9 cellular contexts compared by ENCODE assay signal in genomic region chr19:8342684-8343482, GRCh38. TPM values are rescaled to one million over a fixed set of nuclear protein-coding genes. Genes with fewer than 3 reads are reported as not detected.
DNase-seq lines count a peak whose midpoint lies in the region; ATAC-seq, FAIRE-seq and TF ChIP-seq lines count a peak whose summit lies in the region.
"Had no signal": no experiment of that assay in that cellular context is flagged by ENCODE, and none has a peak within 500 bp of the region (broad histone marks: within the 10 kb centered on the region; RNA-seq: fewer than 3 reads in every experiment).

Gene KANK3 (minus strand): TSS chr19:8343262. CDS start chr19:8337828, 5,434 bp downstream.

- no peaks in the 10 kb centered on the region for H3K9me3 Mint-ChIP-seq in neural progenitor cell
- no peaks in the 10 kb centered on the region for H3K9me3 Mint-ChIP-seq in stimulated activated naive CD8-positive, alpha-beta T cell treated with anti-CD3 and anti-CD28 coated beads, Interleukin-15, amount 100 ng/mL, for 72 hours

- H3K9me2 ChIP-seq in Karpas-422 (replicated peaks; ENCODE audit: insufficient read depth, low read length): no peaks in the 10 kb centered on the region

- H3K36me3 ChIP-seq in Karpas-422 (ENCODE audit: insufficient read depth, low read length) (no peaks in the 10 kb centered on the region), SJCRH30 (no peaks in the 10 kb centered on the region), neural progenitor cell (no peaks in the 10 kb centered on the region)

- H3K4me3 ChIP-seq in Karpas-422 (ENCODE audit: low read length) (peak within 1 kb of the TSS; percentile 38; the same call in 1 of the 2 replicates), SJCRH30 (no peak within 1 kb of the TSS), neural progenitor cell (peak within 1 kb of the TSS; percentile 43)

- H4K20me1 ChIP-seq in Karpas-422 (ENCODE audit: insufficient read depth, low read depth, low read length) (no peaks in the 10 kb centered on the region), neural progenitor cell (ENCODE audit: low read depth) (peaks cover 3% of the 10 kb centered on the region)

- H3K27me3 Mint-ChIP-seq in neural progenitor cell (ENCODE audit: insufficient read depth, low read depth): peaks cover 28% of the 10 kb centered on the region
- peaks cover 35% of the 10 kb centered on the region for H3K27me3 Mint-ChIP-seq in stimulated activated naive CD8-positive, alpha-beta T cell treated with anti-CD3 and anti-CD28 coated beads, Interleukin-15, amount 100 ng/mL, for 72 hours

- H3K27ac ChIP-seq in Karpas-422 (ENCODE audit: low read length): no peak within 1 kb of the TSS
- no peak within 1 kb of the TSS for H3K27ac ChIP-seq in SJCRH30
- H3K27ac ChIP-seq in neural progenitor cell: no peak within 1 kb of the TSS
- H3K27ac ChIP-seq: VCaP had no signal

- H3K36me3 Mint-ChIP-seq in neural progenitor cell: no peaks in the 10 kb centered on the region

- H3K9ac ChIP-seq in Karpas-422 (ENCODE audit: low read length): no peak within 1 kb of the TSS
- H3K9ac ChIP-seq in neural progenitor cell: no peak within 1 kb of the TSS

- no peak for TF ChIP-seq CTCF in neural progenitor cell (IDR thresholded peaks at IDR 0.05)

- no peaks in the 10 kb centered on the region for H3K9me3 ChIP-seq in Karpas-422 (ENCODE audit: low read length)
- H3K9me3 ChIP-seq in SJCRH30 (replicated peaks): no peaks in the 10 kb centered on the region
- H3K9me3 ChIP-seq in neural progenitor cell (ENCODE audit: low read depth): no peaks in the 10 kb centered on the region

- H3F3A ChIP-seq in neural progenitor cell (ENCODE audit: low read depth): peaks cover 11% of the 10 kb centered on the region

- DNase-seq in COLO668 (lab: John Stamatoyannopoulos, UW; ENCODE audit: unreplicated experiment): peak; percentile 64
- DNase-seq in Karpas-422: peak; percentile 98
- DNase-seq in SJCRH30: peak; percentile 87 to 91
- DNase-seq in activated naive CD4-positive, alpha-beta T cell treated with Interleukin-2 at 50 U/mL for 16 hours: peak; percentile 95
- DNase-seq in frontal cortex (ENCODE audit: low spot score in 2 of 2): peak; percentile 91 to 95
- peak; percentile 97 for DNase-seq in neural progenitor cell (ENCODE audit: low spot score)
- DNase-seq in stimulated activated naive CD8-positive, alpha-beta T cell treated with anti-CD3 and anti-CD28 coated beads, Interleukin-15, amount 100 ng/mL, for 72 hours: peak; percentile 93 to 95

- H3K4me2 ChIP-seq in Karpas-422 (ENCODE audit: low read depth, low read length, poor library complexity, severe bottlenecking) (peak within 1 kb of the TSS; percentile 59), neural progenitor cell (peak within 1 kb of the TSS; percentile 63)

- peak; percentile 86 for ATAC-seq in GM21447 (IDR thresholded peaks at IDR 0.05; ENCODE audit: unreplicated experiment)
- ATAC-seq in stimulated activated naive CD8-positive, alpha-beta T cell treated with anti-CD3 and anti-CD28 coated beads, Interleukin-15, amount 100 ng/mL, for 72 hours: peak; percentile 100

- peaks cover 6% of the 10 kb centered on the region for H3K4me1 ChIP-seq in Karpas-422 (ENCODE audit: low read length)
- H3K4me1 ChIP-seq in SJCRH30: peaks cover 10% of the 10 kb centered on the region; the same call in 1 of the 2 replicates
- no peaks in the 10 kb centered on the region for H3K4me1 ChIP-seq in neural progenitor cell

- H3K27ac Mint-ChIP-seq in neural progenitor cell: no peak within 1 kb of the TSS
- peak within 1 kb of the TSS; percentile 62 to 75 for H3K27ac Mint-ChIP-seq in stimulated activated naive CD8-positive, alpha-beta T cell treated with anti-CD3 and anti-CD28 coated beads, Interleukin-15, amount 100 ng/mL, for 72 hours

- no peak for FAIRE-seq in frontal cortex (lab: Jason Lieb, UNC)

- H2AFZ ChIP-seq in Karpas-422 (ENCODE audit: low read length): no peak within 1 kb of the TSS
- no peak within 1 kb of the TSS for H2AFZ ChIP-seq in neural progenitor cell (replicated peaks)

- peaks cover 9% of the 10 kb centered on the region for H3K4me1 Mint-ChIP-seq in neural progenitor cell
- H3K4me1 Mint-ChIP-seq in stimulated activated naive CD8-positive, alpha-beta T cell treated with anti-CD3 and anti-CD28 coated beads, Interleukin-15, amount 100 ng/mL, for 72 hours: peaks cover 27% of the 10 kb centered on the region

- peak within 1 kb of the TSS; percentile 71 for H3K4me3 Mint-ChIP-seq in neural progenitor cell
- H3K4me3 Mint-ChIP-seq in stimulated activated naive CD8-positive, alpha-beta T cell treated with anti-CD3 and anti-CD28 coated beads, Interleukin-15, amount 100 ng/mL, for 72 hours: peak within 1 kb of the TSS; percentile 83 to 90

- H3K79me2 ChIP-seq in Karpas-422 (ENCODE audit: low read length): no peaks in the 10 kb centered on the region
- H3K79me2 ChIP-seq in neural progenitor cell (ENCODE audit: low read depth): no peaks in the 10 kb centered on the region

- H3K27me3 ChIP-seq in Karpas-422 (ENCODE audit: low read length): no peaks in the 10 kb centered on the region
- no peaks in the 10 kb centered on the region for H3K27me3 ChIP-seq in SJCRH30
- H3K27me3 ChIP-seq in neural progenitor cell: peaks cover 67% of the 10 kb centered on the region

RNA-seq across cellular contexts. Expression of gene KANK3, which starts in this region (rescaled TPM):
- 1.2 TPM in 1 of 2 replicates, not detected in the other for total RNA-seq in Karpas-422 (2014; rRNA removed; shearing (Covaris generic); ENCODE audit: low replicate concordance)
- 0.04 TPM in 1 of 2 replicates, not detected in the other for total RNA-seq in SJCRH30 (2014; rRNA removed; shearing (Covaris generic))
- total RNA-seq in frontal cortex: 2.4 TPM
- 1.9 TPM in 1 of 2 replicates, not detected in the other for total RNA-seq in neural progenitor cell (ENCODE audit: low replicate concordance)

Comparison
In these comparisons a context has a peak if more than half of its experiments do, and no peak if none do; other contexts are left out.
1. Peak in DNase-seq in SJCRH30; RNA of the gene not detected or under 1 TPM.